Comparison of ENCODE assay signal across 13 cellular contexts in genomic region chr16:1734816-1735215, GRCh38. TPM values are rescaled to one million over a fixed set of nuclear protein-coding genes. Genes with fewer than 3 reads are reported as not detected.
DNase-seq lines count a peak whose midpoint lies in the region; ATAC-seq and TF ChIP-seq lines count a peak whose summit lies in the region.
"Had no signal": no experiment of that assay in that cellular context is flagged by ENCODE, and none has a peak within 500 bp of the region (broad histone marks: within the 10 kb centered on the region; RNA-seq: fewer than 3 reads in every experiment).

No MANE protein-coding gene starts in this region.

- CTCF ChIA-PET in RWPE1 (lab: Yijun Ruan, JAX): no interaction called here

- H4K20me1 ChIP-seq in GM23338 (replicated peaks; ENCODE audit: insufficient read depth): no peaks in the 10 kb centered on the region

- no peaks in the 10 kb centered on the region for H3K4me1 Mint-ChIP-seq in GM23338
- H3K4me1 Mint-ChIP-seq in mesothelial cell of epicardium: no peaks in the 10 kb centered on the region
- H3K4me1 Mint-ChIP-seq in stimulated activated memory B cell treated with anti-CD40 and anti-IgM and Interleukin-4, amounts not matched to agents 10 μg/mL and 1 μg/mL and 100 μg/mL, for 72 hours: no peaks in the 10 kb centered on the region
- H3K4me1 Mint-ChIP-seq: CD4-positive, CD25-positive, alpha-beta regulatory T cell had no signal

- H3K4me1 ChIP-seq in GM23338 (ENCODE audit: insufficient read depth): no peaks in the 10 kb centered on the region

- H3K9me3 Mint-ChIP-seq in GM23338 (peaks cover 3% of the 10 kb centered on the region; the same call in 1 of the 3 replicates), mesothelial cell of epicardium (no peaks in the 10 kb centered on the region)
- no peaks in the 10 kb centered on the region for H3K9me3 Mint-ChIP-seq in stimulated activated memory B cell treated with anti-CD40 and anti-IgM and Interleukin-4, amounts not matched to agents 10 μg/mL and 1 μg/mL and 100 μg/mL, for 72 hours
- H3K9me3 Mint-ChIP-seq: CD4-positive, CD25-positive, alpha-beta regulatory T cell had no signal

- WGBS in lower leg skin, 2 donors: 96 to 98% methylated on average over 22 of the region's 22 CpGs

- TF ChIP-seq POLR2A in lower leg skin (IDR thresholded peaks at IDR 0.05): no peak

- no peak overlapping the region for H2AFZ ChIP-seq in GM23338

- H3K4me3 Mint-ChIP-seq in GM23338 (no peak overlapping the region), mesothelial cell of epicardium (no peak overlapping the region)
- peak overlapping the region; percentile 41 for H3K4me3 Mint-ChIP-seq in stimulated activated memory B cell treated with anti-CD40 and anti-IgM and Interleukin-4, amounts not matched to agents 10 μg/mL and 1 μg/mL and 100 μg/mL, for 72 hours
- H3K4me3 Mint-ChIP-seq: CD4-positive, CD25-positive, alpha-beta regulatory T cell had no signal

- peak overlapping the region; percentile 40; the same call in 1 of the 2 replicates for H3K27ac Mint-ChIP-seq in GM23338
- H3K27ac Mint-ChIP-seq in mesothelial cell of epicardium: peak overlapping the region; percentile 9
- no peak overlapping the region for H3K27ac Mint-ChIP-seq in stimulated activated memory B cell treated with anti-CD40 and anti-IgM and Interleukin-4, amounts not matched to agents 10 μg/mL and 1 μg/mL and 100 μg/mL, for 72 hours
- H3K27ac Mint-ChIP-seq: CD4-positive, CD25-positive, alpha-beta regulatory T cell had no signal

- ATAC-seq in GM23338: no peak
- no peak for ATAC-seq in stimulated activated memory B cell treated with anti-CD40 and anti-IgM and Interleukin-4, amounts not matched to agents 10 μg/mL and 1 μg/mL and 100 μg/mL, for 72 hours
- no peak for ATAC-seq in GM21447 (IDR thresholded peaks at IDR 0.05; ENCODE audit: unreplicated experiment)
- ATAC-seq: GM12878 had no signal

- H3K27me3 Mint-ChIP-seq in GM23338 (ENCODE audit: insufficient read depth, low read depth, poor library complexity) (peaks cover 8% of the 10 kb centered on the region), mesothelial cell of epicardium (ENCODE audit: low read depth) (no peaks in the 10 kb centered on the region)
- no peaks in the 10 kb centered on the region for H3K27me3 Mint-ChIP-seq in stimulated activated memory B cell treated with anti-CD40 and anti-IgM and Interleukin-4, amounts not matched to agents 10 μg/mL and 1 μg/mL and 100 μg/mL, for 72 hours
- H3K27me3 Mint-ChIP-seq: CD4-positive, CD25-positive, alpha-beta regulatory T cell had no signal

- H3F3A ChIP-seq in GM23338 (replicated peaks; ENCODE audit: low read depth): peaks cover 42% of the 10 kb centered on the region

- H3K9me2 ChIP-seq in GM23338 (ENCODE audit: insufficient read depth): no peaks in the 10 kb centered on the region

- POLR2A ChIA-PET in RWPE1 (lab: Yijun Ruan, JAX; ENCODE audit: low non-redundant PET): no interaction called here

- H3K36me3 Mint-ChIP-seq in GM23338 (ENCODE audit: low read depth) (peaks cover 19% of the 10 kb centered on the region), mesothelial cell of epicardium (no peaks in the 10 kb centered on the region)
- H3K36me3 Mint-ChIP-seq in stimulated activated memory B cell treated with anti-CD40 and anti-IgM and Interleukin-4, amounts not matched to agents 10 μg/mL and 1 μg/mL and 100 μg/mL, for 72 hours: peaks cover 17% of the 10 kb centered on the region

- no peaks in the 10 kb centered on the region for H3K27me3 ChIP-seq in GM23338 (ENCODE audit: insufficient read depth)
- H3K27me3 ChIP-seq: BLaER1 treated with 17β-estradiol and CSF1 and Interleukin-3, amounts not matched to agents 10 nM and 100 nM had no signal

- TF ChIP-seq CTCF in GM23338 (conservative IDR thresholded peaks at IDR 0.05; ENCODE audit: low read depth in 2 of 2) (no peak), RWPE1 (conservative IDR thresholded peaks at IDR 0.05; ENCODE audit: low read depth) (no peak), mesothelial cell of epicardium (IDR thresholded peaks at IDR 0.05; ENCODE audit: unreplicated experiment) (no peak), lower leg skin (IDR thresholded peaks at IDR 0.05) (no peak)

- no peak overlapping the region for H3K4me3 ChIP-seq in GM23338
- H3K4me3 ChIP-seq in lower leg skin (ENCODE audit: low read depth, poor library complexity, severe bottlenecking): no peak overlapping the region
- H3K4me3 ChIP-seq: GM12878 had no signal

- no peak overlapping the region for H3K27ac ChIP-seq in GM23338 (ENCODE audit: low read depth)
- H3K27ac ChIP-seq in RWPE1: peak overlapping the region; percentile 25; the same call in 1 of the 2 replicates
- H3K27ac ChIP-seq: BLaER1 treated with 17β-estradiol and CSF1 and Interleukin-3, amounts not matched to agents 10 nM and 100 nM had no signal

- H3K36me3 ChIP-seq in GM23338 (ENCODE audit: insufficient read depth): no peaks in the 10 kb centered on the region

- H3K4me2 ChIP-seq in GM23338: no peak overlapping the region
- H3K4me2 ChIP-seq: BLaER1 treated with 17β-estradiol and CSF1 and Interleukin-3, amounts not matched to agents 10 nM and 100 nM had no signal

- intact Hi-C loops in lower leg skin (cut with DNase I; ENCODE audit: low total_unique reads): no loop called here

- DNase-seq in GM23338 (ENCODE audit: low spot score): no peak
- DNase-seq in RWPE1 (ENCODE audit: low spot score): no peak
- no peak for DNase-seq in mesothelial cell of epicardium (ENCODE audit: low spot score in 2 of 2, unreplicated experiment in 2 of 2)
- no peak for DNase-seq in SHP77 treated with DMSO at 0.1 percent for 48 hours (lab: John Stamatoyannopoulos, UW)
- no peak for DNase-seq in lower leg skin (ENCODE audit: low spot score in 2 of 2)
- no peak for DNase-seq in NCI-H446 treated with DMSO at 0.1 percent for 48 hours (lab: John Stamatoyannopoulos, UW)
- DNase-seq: ACHN; CD4-positive, CD25-positive, alpha-beta regulatory T cell; DMS79 had no signal

- H3K79me2 ChIP-seq in GM23338 (replicated peaks; ENCODE audit: insufficient read depth): no peaks in the 10 kb centered on the region

TF ChIP-seq in GM23338, 12 proteins besides CTCF, POLR2A, EP300 and RAD21 (continues in another document):
- no peak for TF ChIP-seq ETS1 (IDR thresholded peaks at IDR 0.05)
- TF ChIP-seq CREB1 (CRISPR knock-in tag; IDR thresholded peaks at IDR 0.05; ENCODE audit: low read depth): no peak
- no peak for TF ChIP-seq ZNF331 (CRISPR knock-in tag; IDR thresholded peaks at IDR 0.05; ENCODE audit: low read depth)
- no peak for TF ChIP-seq JUNB (IDR thresholded peaks at IDR 0.05; ENCODE audit: unreplicated experiment)
- no peak for TF ChIP-seq EZH2 (IDR thresholded peaks at IDR 0.05; ENCODE audit: low read depth, unreplicated experiment)
- TF ChIP-seq EZH2phosphoT487 (IDR thresholded peaks at IDR 0.05; ENCODE audit: unreplicated experiment): no peak
- no peak for TF ChIP-seq POLR2AphosphoS5 (IDR thresholded peaks at IDR 0.05; ENCODE audit: low read depth)
- no peak for TF ChIP-seq NANOG (IDR thresholded peaks at IDR 0.05; ENCODE audit: borderline replicate concordance)
- no peak for TF ChIP-seq STAT1 (IDR thresholded peaks at IDR 0.05; ENCODE audit: unreplicated experiment)
- TF ChIP-seq ZNF114 (CRISPR knock-in tag; IDR thresholded peaks at IDR 0.05): no peak

RNA-seq across cellular contexts. Expression of gene MAPK8IP3, which starts 28.8 kb away (rescaled TPM):
- 52.2 and 58.4 TPM in 2 replicates for total RNA-seq in GM23338 (2014; rRNA removed; shearing (Covaris generic))
- polyA plus RNA-seq in GM23338 (2016; fragmentation: Nextera tagmentation; extraction: Ambion mirVana): 10.7 and 11.3 TPM in 2 replicates
- total RNA-seq in mesothelial cell of epicardium (162 to 182 TPM (median 162 TPM) in 3 replicates), lower leg skin (10 to 100 TPM; 59.9 to 95.8 (median 62.9) TPM)

RNA-seq across cellular contexts. Expression of gene NME3, which starts 36.5 kb away (rescaled TPM):
- 73.7 and 95.3 TPM in 2 replicates for total RNA-seq in GM23338 (2014; rRNA removed; shearing (Covaris generic))
- 130 and 153 TPM in 2 replicates for polyA plus RNA-seq in GM23338 (2016; fragmentation: Nextera tagmentation; extraction: Ambion mirVana)
- total RNA-seq in mesothelial cell of epicardium: 56.6 to 58.4 TPM (median 57.7 TPM) in 3 replicates
- 10 to 100 TPM; 77.7 to 98.4 (median 85.8) TPM for total RNA-seq in lower leg skin

RNA-seq across cellular contexts. Expression of gene EME2, which starts 37.8 kb away (rescaled TPM):
- total RNA-seq in GM23338 (2014; rRNA removed; shearing (Covaris generic)): 15.0 and 17.3 TPM in 2 replicates
- polyA plus RNA-seq in GM23338 (2016; fragmentation: Nextera tagmentation; extraction: Ambion mirVana): 4.1 TPM in 2 replicates
- total RNA-seq in mesothelial cell of epicardium (32.3 to 41.5 TPM (median 35.2 TPM) in 3 replicates), lower leg skin (10 to 100 TPM in 3 of 4 donors, 1 to 10 TPM in 1; 7.6 to 22.3 (median 13.0) TPM)

RNA-seq across cellular contexts. Expression of gene MRPS34, which starts 38.1 kb away (rescaled TPM):
- total RNA-seq in GM23338 (2014; rRNA removed; shearing (Covaris generic)): 223 and 248 TPM in 2 replicates
- 370 and 391 TPM in 2 replicates for polyA plus RNA-seq in GM23338 (2016; fragmentation: Nextera tagmentation; extraction: Ambion mirVana)
- total RNA-seq in mesothelial cell of epicardium (62.2 to 65.3 TPM (median 63.9 TPM) in 3 replicates), lower leg skin (100 to 1,000 TPM in 3 of 4 donors, 10 to 100 TPM in 1; 90.9 to 126 (median 105) TPM)

RNA-seq across cellular contexts. Expression of gene SPSB3, which starts 47.6 kb away (rescaled TPM):
- total RNA-seq in GM23338 (2014; rRNA removed; shearing (Covaris generic)): 34.7 and 42.8 TPM in 2 replicates
- 27.1 and 33.9 TPM in 2 replicates for polyA plus RNA-seq in GM23338 (2016; fragmentation: Nextera tagmentation; extraction: Ambion mirVana)
- total RNA-seq in mesothelial cell of epicardium: 49.6 to 51.4 TPM (median 50.0 TPM) in 3 replicates
- total RNA-seq in lower leg skin: 100 to 1,000 TPM; 146 to 238 (median 172) TPM
